22 cellular contexts compared by ENCODE assay signal in the genomic region with DNA sequence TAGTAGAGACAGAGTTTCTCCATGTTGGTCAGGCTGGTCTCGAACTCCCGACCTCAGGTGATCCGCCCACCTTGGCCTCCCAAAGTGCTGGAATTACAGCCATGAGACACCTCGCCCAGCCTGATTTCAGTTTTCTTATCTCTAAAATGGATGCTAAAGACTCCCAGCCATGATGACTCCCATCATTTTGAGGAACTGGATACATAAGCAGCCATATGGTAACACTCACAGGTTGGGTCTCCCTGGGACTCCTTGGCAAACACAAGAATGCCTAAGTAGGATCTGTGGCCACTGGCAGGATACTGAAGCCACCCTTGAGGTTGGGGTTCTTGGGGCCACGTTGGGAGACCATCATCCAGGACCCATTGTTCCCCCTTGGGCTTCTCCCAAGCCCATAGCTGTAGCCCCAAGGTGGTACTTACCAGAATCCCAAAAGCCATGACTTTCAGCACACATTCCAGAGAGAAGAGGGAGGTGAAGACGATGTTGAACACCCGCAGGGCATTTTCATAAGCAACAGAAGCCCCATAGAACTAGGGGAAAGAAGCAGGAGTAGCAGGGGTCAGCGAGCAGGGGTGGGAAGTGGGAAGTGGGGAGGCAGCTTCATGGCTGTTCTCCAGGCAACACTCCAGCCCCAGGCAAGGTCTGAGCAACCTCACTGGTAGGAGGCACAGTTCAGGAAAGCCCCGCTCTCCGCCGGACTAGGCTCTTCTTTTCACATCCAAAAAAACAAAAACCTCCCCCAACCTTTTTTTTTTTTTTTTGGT.
DNase-seq lines count a peak whose midpoint lies in the region; FAIRE-seq and TF ChIP-seq lines count a peak whose summit lies in the region.
"Had no signal": no experiment of that assay in that cellular context is flagged by ENCODE, and none has a peak within 500 bp of the region (broad histone marks: within the 10 kb centered on the region; RNA-seq: fewer than 3 reads in every experiment).

No MANE protein-coding gene starts in this region.

- no CpG with 5 or more reads among the region's 11 CpGs for WGBS in trophoblast cell (ENCODE audit: extremely low coverage, insufficient coverage, insufficient read length)
- 82% methylated on average over 11 of the region's 11 CpGs for WGBS in esophagus muscularis mucosa

- no peak overlapping the region for H4K91ac ChIP-seq in trophoblast cell (ENCODE audit: low read depth, low read length)

- H3K4ac ChIP-seq in trophoblast cell (ENCODE audit: low read depth, low read length): no peak overlapping the region

- intact Hi-C loops in esophagus muscularis mucosa (cut with DNase I): no loop called here
- intact Hi-C loops in head of caudate nucleus (cut with DNase I): no loop called here

- no peak overlapping the region for H4K8ac ChIP-seq in trophoblast cell (ENCODE audit: low read depth, low read length)

- TF ChIP-seq POLR2A in GM12891 (IDR thresholded peaks at IDR 0.05; ENCODE audit: low read depth, low read length) (no peak), esophagus muscularis mucosa (IDR thresholded peaks at IDR 0.05; ENCODE audit: low read depth) (no peak)

- H2BK5ac ChIP-seq in trophoblast cell (ENCODE audit: low read depth, low read length, poor library complexity): no peak overlapping the region

- no peaks in the 10 kb centered on the region for H3K79me1 ChIP-seq in trophoblast cell (ENCODE audit: low read length)

- H2AK5ac ChIP-seq in trophoblast cell (ENCODE audit: low read length): no peak overlapping the region

- H3K79me2 ChIP-seq in trophoblast cell (ENCODE audit: control insufficient read depth, insufficient read depth, low read length, poor library complexity): no peaks in the 10 kb centered on the region

- no peaks in the 10 kb centered on the region for H3K36me3 ChIP-seq in trophoblast cell (ENCODE audit: control insufficient read depth in 1 of 2, insufficient read depth in 2 of 2, low read length in 2 of 2)
- H3K36me3 ChIP-seq in esophagus muscularis mucosa: no peaks in the 10 kb centered on the region
- H3K36me3 ChIP-seq: BE2C; BLaER1 treated with 17β-estradiol and CSF1 and Interleukin-3, amounts not matched to agents 10 nM and 100 nM had no signal

- FAIRE-seq in GM12891 (lab: Jason Lieb, UNC): no peak
- FAIRE-seq: A549, G401.6, GM19239, H1 had no signal

- no peak overlapping the region for H3K23ac ChIP-seq in trophoblast cell (ENCODE audit: low read length)

- H3K9me3 ChIP-seq in trophoblast cell (ENCODE audit: insufficient read depth, low read depth, low read length) (peaks cover 2% of the 10 kb centered on the region), esophagus muscularis mucosa (peaks cover 0 to 6% (median 2%) of the 10 kb centered on the region in 4 donors)
- H3K9me3 ChIP-seq: BE2C had no signal

- H3K4me3 ChIP-seq in trophoblast cell (ENCODE audit: low read depth, low read length): no peak overlapping the region
- no peak overlapping the region for H3K4me3 ChIP-seq in esophagus muscularis mucosa
- H3K4me3 ChIP-seq: A549; BLaER1 treated with 17β-estradiol and CSF1 and Interleukin-3, amounts not matched to agents 10 nM and 100 nM; GM23248 had no signal

- no peak overlapping the region for H3K14ac ChIP-seq in trophoblast cell (ENCODE audit: low read length)

- H2BK12ac ChIP-seq in trophoblast cell (ENCODE audit: low read length): no peak overlapping the region

- no peak overlapping the region for H3K4me2 ChIP-seq in trophoblast cell (ENCODE audit: low read length)
- H3K4me2 ChIP-seq: A549; BLaER1 treated with 17β-estradiol and CSF1 and Interleukin-3, amounts not matched to agents 10 nM and 100 nM had no signal

- no peak overlapping the region for H3K18ac ChIP-seq in trophoblast cell (ENCODE audit: low read length)

- H3K27ac ChIP-seq in trophoblast cell (ENCODE audit: low read depth, low read length) (no peak overlapping the region), esophagus muscularis mucosa (replicated peaks in 1 of 4) (no peak overlapping the region)
- H3K27ac ChIP-seq: A549; BLaER1 treated with 17β-estradiol and CSF1 and Interleukin-3, amounts not matched to agents 10 nM and 100 nM; GM23248 had no signal

- no peak for TF ChIP-seq EP300 in esophagus muscularis mucosa (IDR thresholded peaks at IDR 0.05)

- DNase-seq in GM12891 (ENCODE audit: insufficient read length, low spot score) (no peak), SK-MEL-5 (ENCODE audit: low read depth, low spot score) (peak; percentile 51), trophoblast cell (peak; percentile 80 to 88), esophagus muscularis mucosa (ENCODE audit: extremely low spot score) (no peak), NCI-H2029 (lab: John Stamatoyannopoulos, UW) (no peak), head of caudate nucleus (no peak)
- DNase-seq: 8988T; ACHN; AML-193; BE2C; CD4-positive, alpha-beta T cell; CD8-positive, alpha-beta memory T cell; DMS53; DMS79 treated with DMSO at 0.1 percent for 48 hours; GM23248; H7; HCEC 1CT had no signal

- no peak overlapping the region for H3K9ac ChIP-seq in trophoblast cell (ENCODE audit: low read length)
- H3K9ac ChIP-seq: BLaER1 treated with 17β-estradiol and CSF1 and Interleukin-3, amounts not matched to agents 10 nM and 100 nM; GM23248 had no signal

- no peak overlapping the region for H2BK120ac ChIP-seq in trophoblast cell (ENCODE audit: insufficient read depth, low read length, poor library complexity)

- no peak overlapping the region for H2AFZ ChIP-seq in trophoblast cell (ENCODE audit: insufficient read depth, low read length, poor library complexity)
- H2AFZ ChIP-seq: GM23248 had no signal

- H3K27me3 ChIP-seq in trophoblast cell (ENCODE audit: insufficient read depth, low read length) (no peaks in the 10 kb centered on the region), esophagus muscularis mucosa (peaks cover 0 to 36% (median 0%) of the 10 kb centered on the region in 4 donors)
- H3K27me3 ChIP-seq: BLaER1 treated with 17β-estradiol and CSF1 and Interleukin-3, amounts not matched to agents 10 nM and 100 nM had no signal

- no peak for TF ChIP-seq CTCF in esophagus muscularis mucosa (IDR thresholded peaks at IDR 0.05)

- H3K4me1 ChIP-seq in trophoblast cell (ENCODE audit: control insufficient read depth in 1 of 2, insufficient read depth in 2 of 2, low read length in 2 of 2) (no peaks in the 10 kb centered on the region), esophagus muscularis mucosa (no peaks in the 10 kb centered on the region)
- H3K4me1 ChIP-seq: A549, BE2C had no signal

- in situ Hi-C loops in SK-MEL-5 (cut with HindIII; ENCODE audit: low pct_unique_long_range_greater_than_20kb, low sequenced_read_pairs): no loop called here

- no peak overlapping the region for H4K12ac ChIP-seq in trophoblast cell (ENCODE audit: low read depth, low read length)

TF ChIP-seq in GM12891, 5 proteins besides CTCF, POLR2A, EP300 and RAD21:
- no peak for TF ChIP-seq POLR2AphosphoS5 (IDR thresholded peaks at IDR 0.05; ENCODE audit: low read depth, low read length)
- no peak for TF ChIP-seq TAF1 (IDR thresholded peaks at IDR 0.05; ENCODE audit: low read depth, low read length)
- 0 out of 2 replicates have a peak, but pooled peaks have one; percentile 18 for TF ChIP-seq SPI1 (IDR thresholded peaks at IDR 0.05; ENCODE audit: low read depth, low read length)
- no peak for TF ChIP-seq POU2F2 (IDR thresholded peaks at IDR 0.05; ENCODE audit: low read depth, low read length)

Comparison
In these comparisons a context has a peak if more than half of its experiments do, and no peak if none do; other contexts are left out.
1. DNase-seq: peak in SK-MEL-5 (single experiment) and trophoblast cell (2 of 2); none in GM12891 (single experiment), esophagus muscularis mucosa (single experiment), NCI-H2029 (single experiment) and head of caudate nucleus (0 of 42).